ENCODE assay signal across 8 cellular contexts in genomic region chr5:96885518-96886338, GRCh38. TPM values are rescaled to one million over a fixed set of nuclear protein-coding genes. Genes with fewer than 3 reads are reported as not detected.
DNase-seq lines count a peak whose midpoint lies in the region; ATAC-seq and TF ChIP-seq lines count a peak whose summit lies in the region.

No MANE protein-coding gene starts in this region.

- peaks cover 72% of the 10 kb centered on the region for H3K36me3 Mint-ChIP-seq in CD4-positive, CD25-positive, alpha-beta regulatory T cell
- peaks cover 78% of the 10 kb centered on the region for H3K36me3 Mint-ChIP-seq in activated naive CD4-positive, alpha-beta T cell treated with anti-CD3 and anti-CD28 coated beads, Interleukin-2, amount 10 ng/mL, durations not matched to agents 7 days and 5 days
- no peaks in the 10 kb centered on the region for H3K36me3 Mint-ChIP-seq in glutamatergic neuron (ENCODE audit: unreplicated experiment)

- no peaks in the 10 kb centered on the region for H3K27me3 Mint-ChIP-seq in CD4-positive, CD25-positive, alpha-beta regulatory T cell
- no peaks in the 10 kb centered on the region for H3K27me3 Mint-ChIP-seq in activated naive CD4-positive, alpha-beta T cell treated with anti-CD3 and anti-CD28 coated beads, Interleukin-2, amount 10 ng/mL, durations not matched to agents 7 days and 5 days
- no peaks in the 10 kb centered on the region for H3K27me3 Mint-ChIP-seq in glutamatergic neuron (ENCODE audit: unreplicated experiment)

- ATAC-seq in CD4-positive, CD25-positive, alpha-beta regulatory T cell (ENCODE audit: low read depth in 2 of 2): peak; percentile 88 to 89
- ATAC-seq in GM19395 (IDR thresholded peaks at IDR 0.05; ENCODE audit: unreplicated experiment) (peak; percentile 91), HG03378 (IDR thresholded peaks at IDR 0.05; ENCODE audit: unreplicated experiment) (peak; percentile 93), upper lobe of left lung (ENCODE audit: low FRiP score in 2 of 2) (no peak)

- CTCF ChIA-PET in activated naive CD4-positive, alpha-beta T cell treated with anti-CD3 and anti-CD28 coated beads, Interleukin-2, amount 10 ng/mL, durations not matched to agents 7 days and 5 days (lab: Charles Lee): interaction anchor here (0.8 to 2.6 kb wide), 3 partner anchors 9 to 17 kb away, joined by 3 to 18 read pairs (median 3); partner anchors contain the start of gene ERAP2

- peak in 2 of 3 donors; percentile 66 to 76 for DNase-seq in CD4-positive, CD25-positive, alpha-beta regulatory T cell
- peak; percentile 62 for DNase-seq in activated naive CD4-positive, alpha-beta T cell treated with anti-CD3 and anti-CD28 coated beads, Interleukin-2, amount 10 ng/mL, durations not matched to agents 7 days and 5 days
- no peak for DNase-seq in upper lobe of left lung
- no peak for DNase-seq in DMS114 treated with DMSO at 0.1 percent for 48 hours (lab: John Stamatoyannopoulos, UW; ENCODE audit: unreplicated experiment)
- DNase-seq in 8988T: no peak
- DNase-seq in glutamatergic neuron: no peak

- H3K4me3 Mint-ChIP-seq in CD4-positive, CD25-positive, alpha-beta regulatory T cell: peak overlapping the region; percentile 37 to 78 (median 73)
- H3K4me3 Mint-ChIP-seq in activated naive CD4-positive, alpha-beta T cell treated with anti-CD3 and anti-CD28 coated beads, Interleukin-2, amount 10 ng/mL, durations not matched to agents 7 days and 5 days: peak overlapping the region; percentile 59
- no peak overlapping the region for H3K4me3 Mint-ChIP-seq in glutamatergic neuron (ENCODE audit: unreplicated experiment)

- H3K27ac Mint-ChIP-seq in CD4-positive, CD25-positive, alpha-beta regulatory T cell: peak overlapping the region; percentile 95 to 97 (median 95)
- H3K27ac Mint-ChIP-seq in activated naive CD4-positive, alpha-beta T cell treated with anti-CD3 and anti-CD28 coated beads, Interleukin-2, amount 10 ng/mL, durations not matched to agents 7 days and 5 days: peak overlapping the region; percentile 96
- no peak overlapping the region for H3K27ac Mint-ChIP-seq in glutamatergic neuron (ENCODE audit: unreplicated experiment)

- peak overlapping the region; percentile 75 for H3K27ac ChIP-seq in CD4-positive, CD25-positive, alpha-beta regulatory T cell (ENCODE audit: insufficient read depth, low read length, poor library complexity, severe bottlenecking)
- H3K27ac ChIP-seq in upper lobe of left lung: no peak overlapping the region

- peaks cover 44 to 72% (median 65%) of the 10 kb centered on the region in 4 donors for H3K4me1 Mint-ChIP-seq in CD4-positive, CD25-positive, alpha-beta regulatory T cell
- peaks cover 79% of the 10 kb centered on the region for H3K4me1 Mint-ChIP-seq in activated naive CD4-positive, alpha-beta T cell treated with anti-CD3 and anti-CD28 coated beads, Interleukin-2, amount 10 ng/mL, durations not matched to agents 7 days and 5 days
- no peaks in the 10 kb centered on the region for H3K4me1 Mint-ChIP-seq in glutamatergic neuron (ENCODE audit: low read depth, unreplicated experiment)

- peaks cover 54% of the 10 kb centered on the region for H3K4me1 ChIP-seq in CD4-positive, CD25-positive, alpha-beta regulatory T cell (ENCODE audit: control insufficient read depth, insufficient read depth, low read length, poor library complexity, severe bottlenecking)
- H3K4me1 ChIP-seq in upper lobe of left lung: peaks cover 20 to 26% (median 22%) of the 10 kb centered on the region in 4 donors

- H3K9me3 ChIP-seq in CD4-positive, CD25-positive, alpha-beta regulatory T cell (ENCODE audit: control insufficient read depth in 2 of 2, low read length in 2 of 2): no peaks in the 10 kb centered on the region
- H3K9me3 ChIP-seq in upper lobe of left lung: no peaks in the 10 kb centered on the region

- no peak for TF ChIP-seq POLR2A in upper lobe of left lung (IDR thresholded peaks at IDR 0.05)

- no peak for TF ChIP-seq CTCF in upper lobe of left lung (IDR thresholded peaks at IDR 0.05)
- no peak for TF ChIP-seq CTCF in glutamatergic neuron (IDR thresholded peaks at IDR 0.05; ENCODE audit: partially characterized antibody, unreplicated experiment)

- no peaks in the 10 kb centered on the region for H3K9me3 Mint-ChIP-seq in CD4-positive, CD25-positive, alpha-beta regulatory T cell
- no peaks in the 10 kb centered on the region for H3K9me3 Mint-ChIP-seq in activated naive CD4-positive, alpha-beta T cell treated with anti-CD3 and anti-CD28 coated beads, Interleukin-2, amount 10 ng/mL, durations not matched to agents 7 days and 5 days
- no peaks in the 10 kb centered on the region for H3K9me3 Mint-ChIP-seq in glutamatergic neuron (ENCODE audit: unreplicated experiment)

- 59 to 72% methylated on average over 5 of the region's 5 CpGs for WGBS in upper lobe of left lung, 2 donors

- peak overlapping the region; percentile 69 for H3K4me3 ChIP-seq in CD4-positive, CD25-positive, alpha-beta regulatory T cell (ENCODE audit: low read depth, low read length)
- H3K4me3 ChIP-seq in upper lobe of left lung: no peak overlapping the region

- peaks cover 79% of the 10 kb centered on the region for H3K36me3 ChIP-seq in CD4-positive, CD25-positive, alpha-beta regulatory T cell (ENCODE audit: control insufficient read depth, insufficient read depth, low read length)
- peaks cover 4 to 36% (median 17%) of the 10 kb centered on the region in 4 donors for H3K36me3 ChIP-seq in upper lobe of left lung

- no peak for TF ChIP-seq EP300 in upper lobe of left lung (IDR thresholded peaks at IDR 0.05)

- no peaks in the 10 kb centered on the region for H3K27me3 ChIP-seq in CD4-positive, CD25-positive, alpha-beta regulatory T cell (ENCODE audit: control insufficient read depth, insufficient read depth, low read length)
- no peaks in the 10 kb centered on the region for H3K27me3 ChIP-seq in upper lobe of left lung

RNA-seq across cellular contexts. Expression of gene ERAP2, which starts 9.4 kb away (rescaled TPM):
- 134 TPM for total RNA-seq in CD4-positive, CD25-positive, alpha-beta regulatory T cell
- 100 to 1,000 TPM in 2 of 4 donors, 1 to 10 TPM in 2; 9.5 to 123 (median 63.6) TPM for polyA plus RNA-seq in CD4-positive, CD25-positive, alpha-beta regulatory T cell
- total RNA-seq in upper lobe of left lung (10 to 100 TPM; 19.9 to 24.8 (median 22.1) TPM), glutamatergic neuron (ENCODE audit: unreplicated experiment) (not detected)

RNA-seq across cellular contexts. Expression of gene LNPEP, which starts 50.2 kb away (rescaled TPM):
- 95.7 TPM for total RNA-seq in CD4-positive, CD25-positive, alpha-beta regulatory T cell
- polyA plus RNA-seq in CD4-positive, CD25-positive, alpha-beta regulatory T cell: 10 to 100 TPM; 39.6 to 45.4 (median 42.6) TPM
- total RNA-seq in upper lobe of left lung: 10 to 100 TPM; 28.9 to 67.2 (median 42.7) TPM
- 9.3 TPM for total RNA-seq in glutamatergic neuron (ENCODE audit: unreplicated experiment)

Comparison
In these comparisons a context has a peak if more than half of its experiments do, and no peak if none do; other contexts are left out.
1. ATAC-seq: peak in CD4-positive, CD25-positive, alpha-beta regulatory T cell (2 of 2), GM19395 (single experiment) and HG03378 (single experiment); none in upper lobe of left lung (0 of 2).
2. DNase-seq: peak in CD4-positive, CD25-positive, alpha-beta regulatory T cell (2 of 3) and activated naive CD4-positive, alpha-beta T cell treated with anti-CD3 and anti-CD28 coated beads, Interleukin-2, amount 10 ng/mL, durations not matched to agents 7 days and 5 days (single experiment); none in upper lobe of left lung (0 of 2), DMS114 treated with DMSO at 0.1 percent for 48 hours (single experiment), 8988T (single experiment) and glutamatergic neuron (single experiment).
3. RNA of gene ERAP2, which starts 9.4 kb away (total RNA-seq): 134 TPM in CD4-positive, CD25-positive, alpha-beta regulatory T cell (single experiment) and 19.9 to 24.8 TPM in upper lobe of left lung; not detected in glutamatergic neuron (single experiment); every median in the first group is over 10 times any median in the second.